ENCODE assay signal across 1 cellular context in the genomic region with DNA sequence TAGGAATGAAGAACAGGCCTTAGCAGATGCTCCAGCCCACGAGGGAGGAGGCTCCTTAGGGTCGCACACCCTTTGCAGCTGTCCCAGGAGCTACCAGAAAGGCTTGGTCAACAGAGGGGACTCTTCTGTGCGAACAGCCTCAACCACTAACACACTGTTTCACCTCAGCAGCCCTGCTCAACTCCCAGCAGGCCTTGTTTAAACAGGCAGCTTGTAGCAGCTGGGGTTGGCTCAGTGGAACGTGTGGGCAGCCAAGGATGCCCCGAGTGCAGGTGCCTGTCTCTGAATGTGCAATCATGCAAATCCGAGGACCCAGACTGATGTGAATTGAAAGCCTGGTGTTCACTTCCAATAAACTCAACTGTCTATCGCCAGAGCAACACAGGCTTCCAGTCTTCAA.
TF ChIP-seq lines count a peak whose summit lies in the region.

No MANE protein-coding gene starts in this region.

TF ChIP-seq in SK-N-SH treated with all-trans-retinoic acid at 6 μM for 48 hours, 23 proteins besides CTCF, POLR2A, EP300 and RAD21 (continued from another document):
- TF ChIP-seq, protein P1, sequence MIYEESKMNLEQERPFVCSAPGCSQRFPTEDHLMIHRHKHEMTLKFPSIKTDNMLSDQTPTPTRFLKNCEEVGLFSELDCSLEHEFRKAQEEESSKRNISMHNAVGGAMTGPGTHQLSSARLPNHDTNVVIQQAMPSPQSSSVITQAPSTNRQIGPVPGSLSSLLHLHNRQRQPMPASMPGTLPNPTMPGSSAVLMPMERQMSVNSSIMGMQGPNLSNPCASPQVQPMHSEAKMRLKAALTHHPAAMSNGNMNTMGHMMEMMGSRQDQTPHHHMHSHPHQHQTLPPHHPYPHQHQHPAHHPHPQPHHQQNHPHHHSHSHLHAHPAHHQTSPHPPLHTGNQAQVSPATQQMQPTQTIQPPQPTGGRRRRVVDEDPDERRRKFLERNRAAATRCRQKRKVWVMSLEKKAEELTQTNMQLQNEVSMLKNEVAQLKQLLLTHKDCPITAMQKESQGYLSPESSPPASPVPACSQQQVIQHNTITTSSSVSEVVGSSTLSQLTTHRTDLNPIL (CRISPR knock-in tag; IDR thresholded peaks at IDR 0.05; ENCODE audit: low read depth) = no peak
- no peak for TF ChIP-seq ISL1 (CRISPR knock-in tag; IDR thresholded peaks at IDR 0.05)
TF ChIP-seq in SK-N-SH treated with all-trans-retinoic acid at 6 μM for 48 hours: peak in this region for 0.
